20 cellular contexts compared by ENCODE assay signal in the genomic region with DNA sequence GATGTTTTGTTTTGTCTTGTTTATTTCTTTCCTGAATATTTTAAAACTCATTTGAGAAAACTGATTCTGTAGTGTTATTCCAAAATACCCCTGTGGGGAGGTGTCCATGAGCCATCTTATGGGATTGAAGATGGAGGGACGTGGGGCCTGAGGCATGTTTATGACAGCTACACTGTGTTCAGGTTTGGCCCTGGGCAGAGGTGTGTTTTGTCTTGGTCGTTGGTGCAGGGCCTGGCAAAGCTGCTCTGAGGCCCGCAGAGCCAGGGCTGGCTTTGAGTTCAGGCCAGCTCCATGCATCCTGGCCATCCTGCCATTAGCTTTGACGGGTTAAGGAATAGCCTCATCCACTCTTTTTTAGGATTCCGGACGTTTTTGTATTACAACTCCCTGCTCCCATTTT.
DNase-seq lines count a peak whose midpoint lies in the region; ATAC-seq and TF ChIP-seq lines count a peak whose summit lies in the region.
"Had no signal": no experiment of that assay in that cellular context is flagged by ENCODE, and none has a peak within 500 bp of the region (broad histone marks: within the 10 kb centered on the region; RNA-seq: fewer than 3 reads in every experiment).

No MANE protein-coding gene starts in this region.

- no peak overlapping the region for H3K9ac ChIP-seq in SK-N-SH
- H3K9ac ChIP-seq: BLaER1, GM23248 had no signal

- H3K36me3 ChIP-seq in SK-N-SH (replicated peaks in 1 of 2; ENCODE audit: control insufficient read depth in 1 of 2, insufficient read depth in 2 of 2, low read length in 1 of 2): no peaks in the 10 kb centered on the region
- H3K36me3 ChIP-seq: BLaER1 had no signal

- POLR2A ChIA-PET in SK-N-SH (lab: Yijun Ruan, JAX): no interaction called here

- H3K4me3 ChIP-seq in SK-N-SH (ENCODE audit: low read depth in 2 of 2, low read length in 1 of 2) (no peak overlapping the region), coronary artery (no peak overlapping the region)
- H3K4me3 ChIP-seq: BLaER1, GM23248 had no signal

- no peaks in the 10 kb centered on the region for H3K9me3 ChIP-seq in SK-N-SH
- H3K9me3 ChIP-seq: BLaER1 had no signal

- TF ChIP-seq EP300 in SK-N-SH (IDR thresholded peaks at IDR 0.05; ENCODE audit: borderline replicate concordance in 1 of 2, low read depth in 1 of 2, low read length in 1 of 2): no peak

- H3F3A ChIP-seq in SK-N-SH (replicated peaks; ENCODE audit: insufficient read depth): no peaks in the 10 kb centered on the region

- no peaks in the 10 kb centered on the region for H3K27me3 ChIP-seq in SK-N-SH (ENCODE audit: insufficient read depth)
- H3K27me3 ChIP-seq: BLaER1 had no signal

- H3K9me3 Mint-ChIP-seq in stimulated activated memory B cell treated with anti-CD40 and anti-IgM and Interleukin-4, amounts not matched to agents 10 μg/mL and 1 μg/mL and 100 μg/mL, for 72 hours: peaks cover 2% of the 10 kb centered on the region
- H3K9me3 Mint-ChIP-seq: CD8-positive, alpha-beta T cell had no signal

- peaks cover 0 to 49% of the 10 kb centered on the region in 2 experiments; a peak in 2 of 4 replicates for H3K4me1 ChIP-seq in SK-N-SH (ENCODE audit: control insufficient read depth in 1 of 2, insufficient read depth in 2 of 2, low read depth in 1 of 2, low read length in 1 of 2)
- H3K4me1 ChIP-seq: BLaER1, Caco-2 had no signal

- WGBS in SK-N-SH (ENCODE audit: low lambda C conversion rate): 32% methylated on average over 6 of the region's 6 CpGs

- no peak overlapping the region for H2AFZ ChIP-seq in SK-N-SH (ENCODE audit: low read depth)
- H2AFZ ChIP-seq: GM23248 had no signal

- no peak for ATAC-seq in SK-N-SH treated with all-trans-retinoic acid at 6 μM for 48 hours
- no peak for ATAC-seq in stimulated activated memory B cell treated with anti-CD40 and anti-IgM and Interleukin-4, amounts not matched to agents 10 μg/mL and 1 μg/mL and 100 μg/mL, for 72 hours
- ATAC-seq: CD8-positive, alpha-beta T cell had no signal

- no peak overlapping the region for H3K27ac Mint-ChIP-seq in stimulated activated memory B cell treated with anti-CD40 and anti-IgM and Interleukin-4, amounts not matched to agents 10 μg/mL and 1 μg/mL and 100 μg/mL, for 72 hours
- H3K27ac Mint-ChIP-seq: B cell; CD4-positive, CD25-positive, alpha-beta regulatory T cell; CD8-positive, alpha-beta T cell had no signal

- H3K27ac ChIP-seq in SK-N-SH (ENCODE audit: low read depth in 2 of 2, low read length in 1 of 2) (peak overlapping the region in 1 of 2 experiments; percentile 43; a peak in 2 of 4 replicates), coronary artery (no peak overlapping the region)
- H3K27ac ChIP-seq: 22Rv1, BLaER1, C4-2B, GM23248 had no signal

- DNase-seq in SK-N-SH: peak; percentile 31
- peak; percentile 38 for DNase-seq in coronary artery (ENCODE audit: low spot score)
- peak; percentile 12 for DNase-seq in islet precursor cell
- peak; percentile 45 for DNase-seq in posterior vena cava (ENCODE audit: low spot score)
- DNase-seq in NCI-H2196 (lab: John Stamatoyannopoulos, UW; ENCODE audit: unreplicated experiment): no peak
- no peak for DNase-seq in NCI-H1092 (lab: John Stamatoyannopoulos, UW)
- DNase-seq: Caco-2; CD4-positive, CD25-positive, alpha-beta regulatory T cell; DMS153; DND-41; GM23248; H7; HCEC 1CT had no signal

- intact Hi-C loops in posterior vena cava (cut with DNase I): no loop called here

- no peaks in the 10 kb centered on the region for H3K36me3 Mint-ChIP-seq in stimulated activated memory B cell treated with anti-CD40 and anti-IgM and Interleukin-4, amounts not matched to agents 10 μg/mL and 1 μg/mL and 100 μg/mL, for 72 hours
- H3K36me3 Mint-ChIP-seq: CD4-positive, CD25-positive, alpha-beta regulatory T cell; CD8-positive, alpha-beta T cell had no signal

- H4K20me1 ChIP-seq in SK-N-SH (ENCODE audit: insufficient read depth): no peaks in the 10 kb centered on the region
- H4K20me1 ChIP-seq: BLaER1 had no signal

- CTCF ChIA-PET in SK-N-SH (lab: Yijun Ruan, JAX): interaction anchor here (0.7 to 1.6 kb wide), 2 partner anchors 28 to 320 kb away, joined by 3 to 5 read pairs; partner anchors contain the start of gene ALKAL2

- no peaks in the 10 kb centered on the region for H3K79me2 ChIP-seq in SK-N-SH (ENCODE audit: insufficient read depth)

- no peak overlapping the region for H3K4me3 Mint-ChIP-seq in stimulated activated memory B cell treated with anti-CD40 and anti-IgM and Interleukin-4, amounts not matched to agents 10 μg/mL and 1 μg/mL and 100 μg/mL, for 72 hours
- H3K4me3 Mint-ChIP-seq: B cell; CD4-positive, CD25-positive, alpha-beta regulatory T cell; CD8-positive, alpha-beta T cell had no signal

- TF ChIP-seq CTCF in SK-N-SH (IDR thresholded peaks at IDR 0.05): no peak
- no peak for TF ChIP-seq CTCF in coronary artery (IDR thresholded peaks at IDR 0.05)

- H3K4me2 ChIP-seq in SK-N-SH: no peak overlapping the region
- H3K4me2 ChIP-seq: BLaER1 had no signal

- no peaks in the 10 kb centered on the region for H3K9me2 ChIP-seq in SK-N-SH

- H3K27me3 Mint-ChIP-seq in stimulated activated memory B cell treated with anti-CD40 and anti-IgM and Interleukin-4, amounts not matched to agents 10 μg/mL and 1 μg/mL and 100 μg/mL, for 72 hours: peaks cover 27% of the 10 kb centered on the region

- TF ChIP-seq RAD21 in SK-N-SH (IDR thresholded peaks at IDR 0.05; ENCODE audit: low read length): no peak

- no peaks in the 10 kb centered on the region for H3K4me1 Mint-ChIP-seq in stimulated activated memory B cell treated with anti-CD40 and anti-IgM and Interleukin-4, amounts not matched to agents 10 μg/mL and 1 μg/mL and 100 μg/mL, for 72 hours
- H3K4me1 Mint-ChIP-seq: B cell had no signal

TF ChIP-seq in SK-N-SH, 30 proteins besides CTCF, POLR2A, EP300 and RAD21 (continues in another document):
- TF ChIP-seq REST (IDR thresholded peaks at IDR 0.05; ENCODE audit: low read depth, low read length): no peak

TF ChIP-seq in SK-N-SH treated with all-trans-retinoic acid at 6 μM for 48 hours, 23 proteins besides CTCF, POLR2A, EP300 and RAD21 (continues in another document):
- TF ChIP-seq PPARA (CRISPR knock-in tag; IDR thresholded peaks at IDR 0.05; ENCODE audit: borderline replicate concordance) (no peak), TCF4 (CRISPR knock-in tag; IDR thresholded peaks at IDR 0.05; ENCODE audit: borderline replicate concordance) (no peak), ISL1 (CRISPR knock-in tag; IDR thresholded peaks at IDR 0.05) (no peak), SNAI2 (CRISPR knock-in tag; IDR thresholded peaks at IDR 0.05) (no peak), CREB5 (CRISPR knock-in tag; IDR thresholded peaks at IDR 0.05; ENCODE audit: low read depth) (no peak), OSR1 (CRISPR knock-in tag; IDR thresholded peaks at IDR 0.05) (no peak), GLIS3 (CRISPR knock-in tag; IDR thresholded peaks at IDR 0.05) (no peak), ZFP3 (CRISPR knock-in tag; IDR thresholded peaks at IDR 0.05) (no peak), ARNTL (CRISPR knock-in tag; IDR thresholded peaks at IDR 0.05; ENCODE audit: borderline replicate concordance, low read depth) (no peak), ESRRG (CRISPR knock-in tag; IDR thresholded peaks at IDR 0.05) (no peak)
- TF ChIP-seq, protein P1, sequence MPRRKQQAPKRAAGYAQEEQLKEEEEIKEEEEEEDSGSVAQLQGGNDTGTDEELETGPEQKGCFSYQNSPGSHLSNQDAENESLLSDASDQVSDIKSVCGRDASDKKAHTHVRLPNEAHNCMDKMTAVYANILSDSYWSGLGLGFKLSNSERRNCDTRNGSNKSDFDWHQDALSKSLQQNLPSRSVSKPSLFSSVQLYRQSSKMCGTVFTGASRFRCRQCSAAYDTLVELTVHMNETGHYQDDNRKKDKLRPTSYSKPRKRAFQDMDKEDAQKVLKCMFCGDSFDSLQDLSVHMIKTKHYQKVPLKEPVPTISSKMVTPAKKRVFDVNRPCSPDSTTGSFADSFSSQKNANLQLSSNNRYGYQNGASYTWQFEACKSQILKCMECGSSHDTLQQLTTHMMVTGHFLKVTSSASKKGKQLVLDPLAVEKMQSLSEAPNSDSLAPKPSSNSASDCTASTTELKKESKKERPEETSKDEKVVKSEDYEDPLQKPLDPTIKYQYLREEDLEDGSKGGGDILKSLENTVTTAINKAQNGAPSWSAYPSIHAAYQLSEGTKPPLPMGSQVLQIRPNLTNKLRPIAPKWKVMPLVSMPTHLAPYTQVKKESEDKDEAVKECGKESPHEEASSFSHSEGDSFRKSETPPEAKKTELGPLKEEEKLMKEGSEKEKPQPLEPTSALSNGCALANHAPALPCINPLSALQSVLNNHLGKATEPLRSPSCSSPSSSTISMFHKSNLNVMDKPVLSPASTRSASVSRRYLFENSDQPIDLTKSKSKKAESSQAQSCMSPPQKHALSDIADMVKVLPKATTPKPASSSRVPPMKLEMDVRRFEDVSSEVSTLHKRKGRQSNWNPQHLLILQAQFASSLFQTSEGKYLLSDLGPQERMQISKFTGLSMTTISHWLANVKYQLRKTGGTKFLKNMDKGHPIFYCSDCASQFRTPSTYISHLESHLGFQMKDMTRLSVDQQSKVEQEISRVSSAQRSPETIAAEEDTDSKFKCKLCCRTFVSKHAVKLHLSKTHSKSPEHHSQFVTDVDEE (CRISPR knock-in tag; IDR thresholded peaks at IDR 0.05): no peak
- TF ChIP-seq, protein P2, sequence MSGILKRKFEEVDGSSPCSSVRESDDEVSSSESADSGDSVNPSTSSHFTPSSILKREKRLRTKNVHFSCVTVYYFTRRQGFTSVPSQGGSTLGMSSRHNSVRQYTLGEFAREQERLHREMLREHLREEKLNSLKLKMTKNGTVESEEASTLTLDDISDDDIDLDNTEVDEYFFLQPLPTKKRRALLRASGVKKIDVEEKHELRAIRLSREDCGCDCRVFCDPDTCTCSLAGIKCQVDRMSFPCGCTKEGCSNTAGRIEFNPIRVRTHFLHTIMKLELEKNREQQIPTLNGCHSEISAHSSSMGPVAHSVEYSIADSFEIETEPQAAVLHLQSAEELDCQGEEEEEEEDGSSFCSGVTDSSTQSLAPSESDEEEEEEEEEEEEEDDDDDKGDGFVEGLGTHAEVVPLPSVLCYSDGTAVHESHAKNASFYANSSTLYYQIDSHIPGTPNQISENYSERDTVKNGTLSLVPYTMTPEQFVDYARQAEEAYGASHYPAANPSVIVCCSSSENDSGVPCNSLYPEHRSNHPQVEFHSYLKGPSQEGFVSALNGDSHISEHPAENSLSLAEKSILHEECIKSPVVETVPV (CRISPR knock-in tag; IDR thresholded peaks at IDR 0.05): no peak

Comparison
In these comparisons a context has a peak if more than half of its experiments do, and no peak if none do; other contexts are left out.
1. DNase-seq: peak in SK-N-SH (single experiment), coronary artery (single experiment), islet precursor cell (single experiment) and posterior vena cava (single experiment); none in NCI-H2196 (single experiment) and NCI-H1092 (single experiment).